In the genomic region with DNA sequence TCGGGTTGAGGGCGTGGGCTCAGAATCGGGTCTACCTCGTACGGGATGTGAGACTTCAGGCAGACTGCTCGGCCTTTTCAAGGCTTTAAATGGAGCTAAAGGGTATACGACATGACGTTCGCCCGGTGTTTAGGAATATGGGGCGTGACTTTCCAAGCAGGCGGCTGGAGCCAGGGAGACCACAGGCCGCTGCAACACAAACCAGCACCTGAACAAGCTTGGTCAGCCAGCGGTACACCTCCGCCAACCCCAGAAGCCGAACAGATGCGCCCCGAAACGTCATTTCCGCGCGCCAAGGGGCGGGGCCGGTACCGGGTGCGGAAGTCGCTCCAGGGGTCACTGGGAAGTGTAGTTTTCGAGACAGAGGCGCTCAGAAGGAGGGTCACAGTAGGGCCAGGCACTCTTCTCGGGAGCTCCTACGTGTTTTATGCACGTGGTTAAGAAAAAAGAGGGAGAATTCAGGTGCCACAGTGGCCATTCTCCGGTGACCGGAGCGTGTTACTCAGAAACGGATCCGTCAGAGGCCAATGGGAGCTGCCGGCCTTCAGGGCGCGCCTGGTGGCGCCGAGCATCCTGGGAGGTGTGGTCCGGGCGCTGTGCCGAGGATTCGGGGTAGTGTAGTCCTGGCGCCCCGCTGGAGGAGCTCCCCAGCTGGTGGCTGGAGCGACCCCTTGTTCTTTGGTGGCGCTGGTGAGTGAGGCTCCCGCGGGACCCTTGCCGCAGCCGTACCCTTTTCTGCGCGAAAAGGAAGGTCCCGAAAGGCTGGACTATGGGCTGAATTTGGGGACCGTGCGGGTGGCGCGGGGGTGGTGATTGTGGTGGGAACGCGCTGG, we compare ENCODE assay signal across 1 cellular context.
A peak's percentile ranks its signal among the peaks of the same experiment; 100 is the strongest.
TF ChIP-seq lines count a peak whose summit lies in the region.

A gene (plus strand): TSS at position 613 of the 833 bp plus-strand sequence. CDS start 17,160 bp downstream, outside the sequence.

TF ChIP-seq in GM12878, 131 proteins besides CTCF, POLR2A, EP300 and RAD21 (continued from another document and continues in another):
- TF ChIP-seq, protein P1, sequence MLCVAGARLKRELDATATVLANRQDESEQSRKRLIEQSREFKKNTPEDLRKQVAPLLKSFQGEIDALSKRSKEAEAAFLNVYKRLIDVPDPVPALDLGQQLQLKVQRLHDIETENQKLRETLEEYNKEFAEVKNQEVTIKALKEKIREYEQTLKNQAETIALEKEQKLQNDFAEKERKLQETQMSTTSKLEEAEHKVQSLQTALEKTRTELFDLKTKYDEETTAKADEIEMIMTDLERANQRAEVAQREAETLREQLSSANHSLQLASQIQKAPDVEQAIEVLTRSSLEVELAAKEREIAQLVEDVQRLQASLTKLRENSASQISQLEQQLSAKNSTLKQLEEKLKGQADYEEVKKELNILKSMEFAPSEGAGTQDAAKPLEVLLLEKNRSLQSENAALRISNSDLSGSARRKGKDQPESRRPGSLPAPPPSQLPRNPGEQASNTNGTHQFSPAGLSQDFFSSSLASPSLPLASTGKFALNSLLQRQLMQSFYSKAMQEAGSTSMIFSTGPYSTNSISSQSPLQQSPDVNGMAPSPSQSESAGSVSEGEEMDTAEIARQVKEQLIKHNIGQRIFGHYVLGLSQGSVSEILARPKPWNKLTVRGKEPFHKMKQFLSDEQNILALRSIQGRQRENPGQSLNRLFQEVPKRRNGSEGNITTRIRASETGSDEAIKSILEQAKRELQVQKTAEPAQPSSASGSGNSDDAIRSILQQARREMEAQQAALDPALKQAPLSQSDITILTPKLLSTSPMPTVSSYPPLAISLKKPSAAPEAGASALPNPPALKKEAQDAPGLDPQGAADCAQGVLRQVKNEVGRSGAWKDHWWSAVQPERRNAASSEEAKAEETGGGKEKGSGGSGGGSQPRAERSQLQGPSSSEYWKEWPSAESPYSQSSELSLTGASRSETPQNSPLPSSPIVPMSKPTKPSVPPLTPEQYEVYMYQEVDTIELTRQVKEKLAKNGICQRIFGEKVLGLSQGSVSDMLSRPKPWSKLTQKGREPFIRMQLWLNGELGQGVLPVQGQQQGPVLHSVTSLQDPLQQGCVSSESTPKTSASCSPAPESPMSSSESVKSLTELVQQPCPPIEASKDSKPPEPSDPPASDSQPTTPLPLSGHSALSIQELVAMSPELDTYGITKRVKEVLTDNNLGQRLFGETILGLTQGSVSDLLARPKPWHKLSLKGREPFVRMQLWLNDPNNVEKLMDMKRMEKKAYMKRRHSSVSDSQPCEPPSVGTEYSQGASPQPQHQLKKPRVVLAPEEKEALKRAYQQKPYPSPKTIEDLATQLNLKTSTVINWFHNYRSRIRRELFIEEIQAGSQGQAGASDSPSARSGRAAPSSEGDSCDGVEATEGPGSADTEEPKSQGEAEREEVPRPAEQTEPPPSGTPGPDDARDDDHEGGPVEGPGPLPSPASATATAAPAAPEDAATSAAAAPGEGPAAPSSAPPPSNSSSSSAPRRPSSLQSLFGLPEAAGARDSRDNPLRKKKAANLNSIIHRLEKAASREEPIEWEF (IDR thresholded peaks at IDR 0.05; ENCODE audit: insufficient replicate concordance, low read depth, low read length) = no peak
- TF ChIP-seq YBX1 (IDR thresholded peaks at IDR 0.05) (no peak), CREM (IDR thresholded peaks at IDR 0.05; ENCODE audit: low read depth) (peak; percentile 99), MYB (IDR thresholded peaks at IDR 0.05; ENCODE audit: borderline replicate concordance, low read depth, low read length) (no peak), PAX5 (IDR thresholded peaks at IDR 0.05; ENCODE audit: borderline replicate concordance, low read depth, low read length) (no peak), TBL1XR1 (IDR thresholded peaks at IDR 0.05; ENCODE audit: low read depth, low read length) (no peak), SUPT20H (IDR thresholded peaks at IDR 0.05; ENCODE audit: borderline replicate concordance, control insufficient read depth, low read depth, low read length) (no peak), POLR2AphosphoS2 (IDR thresholded peaks at IDR 0.05; ENCODE audit: low read depth, low read length) (peak; percentile 90), CBFB (IDR thresholded peaks at IDR 0.05; ENCODE audit: low read depth) (peak; percentile 57), HCFC1 (IDR thresholded peaks at IDR 0.05; ENCODE audit: low read length) (peak; percentile 94), CHD1 (IDR thresholded peaks at IDR 0.05; ENCODE audit: low read depth, low read length) (no peak), LARP7 (IDR thresholded peaks at IDR 0.05) (peak; percentile 62), JUND (IDR thresholded peaks at IDR 0.05; ENCODE audit: low read depth, low read length) (no peak), ZNF217 (IDR thresholded peaks at IDR 0.05) (no peak), ASH2L (IDR thresholded peaks at IDR 0.05; ENCODE audit: borderline replicate concordance, low read depth) (no peak), RUNX3 (IDR thresholded peaks at IDR 0.05; ENCODE audit: low read length) (peak; percentile 65; the same call in 1 of the 2 replicates), SRF (IDR thresholded peaks at IDR 0.05; ENCODE audit: low read depth in 2 of 2, low read length in 2 of 2) (peak; percentile 24 to 89), TCF12 (IDR thresholded peaks at IDR 0.05; ENCODE audit: low read depth, low read length) (peak; percentile 40; the same call in 1 of the 2 replicates)
- TF ChIP-seq, protein P2, sequence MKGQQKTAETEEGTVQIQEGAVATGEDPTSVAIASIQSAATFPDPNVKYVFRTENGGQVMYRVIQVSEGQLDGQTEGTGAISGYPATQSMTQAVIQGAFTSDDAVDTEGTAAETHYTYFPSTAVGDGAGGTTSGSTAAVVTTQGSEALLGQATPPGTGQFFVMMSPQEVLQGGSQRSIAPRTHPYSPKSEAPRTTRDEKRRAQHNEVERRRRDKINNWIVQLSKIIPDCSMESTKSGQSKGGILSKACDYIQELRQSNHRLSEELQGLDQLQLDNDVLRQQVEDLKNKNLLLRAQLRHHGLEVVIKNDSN (IDR thresholded peaks at IDR 0.05; ENCODE audit: borderline replicate concordance, extremely low read length, insufficient read depth, low read depth, low read length) = no peak
- TF ChIP-seq, protein P3, sequence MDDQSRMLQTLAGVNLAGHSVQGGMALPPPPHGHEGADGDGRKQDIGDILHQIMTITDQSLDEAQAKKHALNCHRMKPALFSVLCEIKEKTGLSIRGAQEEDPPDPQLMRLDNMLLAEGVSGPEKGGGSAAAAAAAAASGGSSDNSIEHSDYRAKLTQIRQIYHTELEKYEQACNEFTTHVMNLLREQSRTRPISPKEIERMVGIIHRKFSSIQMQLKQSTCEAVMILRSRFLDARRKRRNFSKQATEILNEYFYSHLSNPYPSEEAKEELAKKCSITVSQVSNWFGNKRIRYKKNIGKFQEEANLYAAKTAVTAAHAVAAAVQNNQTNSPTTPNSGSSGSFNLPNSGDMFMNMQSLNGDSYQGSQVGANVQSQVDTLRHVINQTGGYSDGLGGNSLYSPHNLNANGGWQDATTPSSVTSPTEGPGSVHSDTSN (IDR thresholded peaks at IDR 0.05; ENCODE audit: insufficient replicate concordance, low read depth, low read length) = no peak
- TF ChIP-seq, protein P4, sequence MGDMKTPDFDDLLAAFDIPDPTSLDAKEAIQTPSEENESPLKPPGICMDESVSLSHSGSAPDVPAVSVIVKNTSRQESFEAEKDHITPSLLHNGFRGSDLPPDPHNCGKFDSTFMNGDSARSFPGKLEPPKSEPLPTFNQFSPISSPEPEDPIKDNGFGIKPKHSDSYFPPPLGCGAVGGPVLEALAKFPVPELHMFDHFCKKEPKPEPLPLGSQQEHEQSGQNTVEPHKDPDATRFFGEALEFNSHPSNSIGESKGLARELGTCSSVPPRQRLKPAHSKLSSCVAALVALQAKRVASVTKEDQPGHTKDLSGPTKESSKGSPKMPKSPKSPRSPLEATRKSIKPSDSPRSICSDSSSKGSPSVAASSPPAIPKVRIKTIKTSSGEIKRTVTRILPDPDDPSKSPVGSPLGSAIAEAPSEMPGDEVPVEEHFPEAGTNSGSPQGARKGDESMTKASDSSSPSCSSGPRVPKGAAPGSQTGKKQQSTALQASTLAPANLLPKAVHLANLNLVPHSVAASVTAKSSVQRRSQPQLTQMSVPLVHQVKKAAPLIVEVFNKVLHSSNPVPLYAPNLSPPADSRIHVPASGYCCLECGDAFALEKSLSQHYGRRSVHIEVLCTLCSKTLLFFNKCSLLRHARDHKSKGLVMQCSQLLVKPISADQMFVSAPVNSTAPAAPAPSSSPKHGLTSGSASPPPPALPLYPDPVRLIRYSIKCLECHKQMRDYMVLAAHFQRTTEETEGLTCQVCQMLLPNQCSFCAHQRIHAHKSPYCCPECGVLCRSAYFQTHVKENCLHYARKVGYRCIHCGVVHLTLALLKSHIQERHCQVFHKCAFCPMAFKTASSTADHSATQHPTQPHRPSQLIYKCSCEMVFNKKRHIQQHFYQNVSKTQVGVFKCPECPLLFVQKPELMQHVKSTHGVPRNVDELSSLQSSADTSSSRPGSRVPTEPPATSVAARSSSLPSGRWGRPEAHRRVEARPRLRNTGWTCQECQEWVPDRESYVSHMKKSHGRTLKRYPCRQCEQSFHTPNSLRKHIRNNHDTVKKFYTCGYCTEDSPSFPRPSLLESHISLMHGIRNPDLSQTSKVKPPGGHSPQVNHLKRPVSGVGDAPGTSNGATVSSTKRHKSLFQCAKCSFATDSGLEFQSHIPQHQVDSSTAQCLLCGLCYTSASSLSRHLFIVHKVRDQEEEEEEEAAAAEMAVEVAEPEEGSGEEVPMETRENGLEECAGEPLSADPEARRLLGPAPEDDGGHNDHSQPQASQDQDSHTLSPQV (IDR thresholded peaks at IDR 0.05) = no peak
- TF ChIP-seq, protein P5, sequence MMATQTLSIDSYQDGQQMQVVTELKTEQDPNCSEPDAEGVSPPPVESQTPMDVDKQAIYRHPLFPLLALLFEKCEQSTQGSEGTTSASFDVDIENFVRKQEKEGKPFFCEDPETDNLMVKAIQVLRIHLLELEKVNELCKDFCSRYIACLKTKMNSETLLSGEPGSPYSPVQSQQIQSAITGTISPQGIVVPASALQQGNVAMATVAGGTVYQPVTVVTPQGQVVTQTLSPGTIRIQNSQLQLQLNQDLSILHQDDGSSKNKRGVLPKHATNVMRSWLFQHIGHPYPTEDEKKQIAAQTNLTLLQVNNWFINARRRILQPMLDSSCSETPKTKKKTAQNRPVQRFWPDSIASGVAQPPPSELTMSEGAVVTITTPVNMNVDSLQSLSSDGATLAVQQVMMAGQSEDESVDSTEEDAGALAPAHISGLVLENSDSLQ (IDR thresholded peaks at IDR 0.05) = peak; percentile 30; the same call in 1 of the 2 replicates
- TF ChIP-seq, protein P6, sequence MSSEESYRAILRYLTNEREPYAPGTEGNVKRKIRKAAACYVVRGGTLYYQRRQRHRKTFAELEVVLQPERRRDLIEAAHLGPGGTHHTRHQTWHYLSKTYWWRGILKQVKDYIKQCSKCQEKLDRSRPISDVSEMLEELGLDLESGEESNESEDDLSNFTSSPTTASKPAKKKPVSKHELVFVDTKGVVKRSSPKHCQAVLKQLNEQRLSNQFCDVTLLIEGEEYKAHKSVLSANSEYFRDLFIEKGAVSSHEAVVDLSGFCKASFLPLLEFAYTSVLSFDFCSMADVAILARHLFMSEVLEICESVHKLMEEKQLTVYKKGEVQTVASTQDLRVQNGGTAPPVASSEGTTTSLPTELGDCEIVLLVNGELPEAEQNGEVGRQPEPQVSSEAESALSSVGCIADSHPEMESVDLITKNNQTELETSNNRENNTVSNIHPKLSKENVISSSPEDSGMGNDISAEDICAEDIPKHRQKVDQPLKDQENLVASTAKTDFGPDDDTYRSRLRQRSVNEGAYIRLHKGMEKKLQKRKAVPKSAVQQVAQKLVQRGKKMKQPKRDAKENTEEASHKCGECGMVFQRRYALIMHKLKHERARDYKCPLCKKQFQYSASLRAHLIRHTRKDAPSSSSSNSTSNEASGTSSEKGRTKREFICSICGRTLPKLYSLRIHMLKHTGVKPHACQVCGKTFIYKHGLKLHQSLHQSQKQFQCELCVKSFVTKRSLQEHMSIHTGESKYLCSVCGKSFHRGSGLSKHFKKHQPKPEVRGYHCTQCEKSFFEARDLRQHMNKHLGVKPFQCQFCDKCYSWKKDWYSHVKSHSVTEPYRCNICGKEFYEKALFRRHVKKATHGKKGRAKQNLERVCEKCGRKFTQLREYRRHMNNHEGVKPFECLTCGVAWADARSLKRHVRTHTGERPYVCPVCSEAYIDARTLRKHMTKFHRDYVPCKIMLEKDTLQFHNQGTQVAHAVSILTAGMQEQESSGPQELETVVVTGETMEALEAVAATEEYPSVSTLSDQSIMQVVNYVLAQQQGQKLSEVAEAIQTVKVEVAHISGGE (CRISPR knock-in tag; IDR thresholded peaks at IDR 0.05) = peak; percentile 44
- TF ChIP-seq, protein P7, sequence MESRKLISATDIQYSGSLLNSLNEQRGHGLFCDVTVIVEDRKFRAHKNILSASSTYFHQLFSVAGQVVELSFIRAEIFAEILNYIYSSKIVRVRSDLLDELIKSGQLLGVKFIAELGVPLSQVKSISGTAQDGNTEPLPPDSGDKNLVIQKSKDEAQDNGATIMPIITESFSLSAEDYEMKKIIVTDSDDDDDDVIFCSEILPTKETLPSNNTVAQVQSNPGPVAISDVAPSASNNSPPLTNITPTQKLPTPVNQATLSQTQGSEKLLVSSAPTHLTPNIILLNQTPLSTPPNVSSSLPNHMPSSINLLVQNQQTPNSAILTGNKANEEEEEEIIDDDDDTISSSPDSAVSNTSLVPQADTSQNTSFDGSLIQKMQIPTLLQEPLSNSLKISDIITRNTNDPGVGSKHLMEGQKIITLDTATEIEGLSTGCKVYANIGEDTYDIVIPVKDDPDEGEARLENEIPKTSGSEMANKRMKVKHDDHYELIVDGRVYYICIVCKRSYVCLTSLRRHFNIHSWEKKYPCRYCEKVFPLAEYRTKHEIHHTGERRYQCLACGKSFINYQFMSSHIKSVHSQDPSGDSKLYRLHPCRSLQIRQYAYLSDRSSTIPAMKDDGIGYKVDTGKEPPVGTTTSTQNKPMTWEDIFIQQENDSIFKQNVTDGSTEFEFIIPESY (IDR thresholded peaks at IDR 0.05) = no peak
- TF ChIP-seq, protein P8, sequence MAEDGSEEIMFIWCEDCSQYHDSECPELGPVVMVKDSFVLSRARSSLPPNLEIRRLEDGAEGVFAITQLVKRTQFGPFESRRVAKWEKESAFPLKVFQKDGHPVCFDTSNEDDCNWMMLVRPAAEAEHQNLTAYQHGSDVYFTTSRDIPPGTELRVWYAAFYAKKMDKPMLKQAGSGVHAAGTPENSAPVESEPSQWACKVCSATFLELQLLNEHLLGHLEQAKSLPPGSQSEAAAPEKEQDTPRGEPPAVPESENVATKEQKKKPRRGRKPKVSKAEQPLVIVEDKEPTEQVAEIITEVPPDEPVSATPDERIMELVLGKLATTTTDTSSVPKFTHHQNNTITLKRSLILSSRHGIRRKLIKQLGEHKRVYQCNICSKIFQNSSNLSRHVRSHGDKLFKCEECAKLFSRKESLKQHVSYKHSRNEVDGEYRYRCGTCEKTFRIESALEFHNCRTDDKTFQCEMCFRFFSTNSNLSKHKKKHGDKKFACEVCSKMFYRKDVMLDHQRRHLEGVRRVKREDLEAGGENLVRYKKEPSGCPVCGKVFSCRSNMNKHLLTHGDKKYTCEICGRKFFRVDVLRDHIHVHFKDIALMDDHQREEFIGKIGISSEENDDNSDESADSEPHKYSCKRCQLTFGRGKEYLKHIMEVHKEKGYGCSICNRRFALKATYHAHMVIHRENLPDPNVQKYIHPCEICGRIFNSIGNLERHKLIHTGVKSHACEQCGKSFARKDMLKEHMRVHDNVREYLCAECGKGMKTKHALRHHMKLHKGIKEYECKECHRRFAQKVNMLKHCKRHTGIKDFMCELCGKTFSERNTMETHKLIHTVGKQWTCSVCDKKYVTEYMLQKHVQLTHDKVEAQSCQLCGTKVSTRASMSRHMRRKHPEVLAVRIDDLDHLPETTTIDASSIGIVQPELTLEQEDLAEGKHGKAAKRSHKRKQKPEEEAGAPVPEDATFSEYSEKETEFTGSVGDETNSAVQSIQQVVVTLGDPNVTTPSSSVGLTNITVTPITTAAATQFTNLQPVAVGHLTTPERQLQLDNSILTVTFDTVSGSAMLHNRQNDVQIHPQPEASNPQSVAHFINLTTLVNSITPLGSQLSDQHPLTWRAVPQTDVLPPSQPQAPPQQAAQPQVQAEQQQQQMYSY (CRISPR knock-in tag; IDR thresholded peaks at IDR 0.05) = no peak
